9 cellular contexts compared by ENCODE assay signal in genomic region chr1:109632671-109633346, GRCh38. TPM values are rescaled to one million over a fixed set of nuclear protein-coding genes. Genes with fewer than 3 reads are reported as not detected.
DNase-seq lines count a peak whose midpoint lies in the region; ATAC-seq and TF ChIP-seq lines count a peak whose summit lies in the region.
"Had no signal": no experiment of that assay in that cellular context is flagged by ENCODE, and none has a peak within 500 bp of the region (broad histone marks: within the 10 kb centered on the region; RNA-seq: fewer than 3 reads in every experiment).

No MANE protein-coding gene starts in this region.

- no TSS peak for BruUV-seq in Caco-2 (replicated peaks; lab: Mats Ljungman, UMichigan)

- intact Hi-C loops in mucosa of descending colon (cut with DNase I, micrococcal nuclease): loop anchor here in 1 of 2 donors (10.0 kb wide), 1 partner anchor 88 kb away; the partner anchor contains the start of gene GNAI3
- intact Hi-C loops in Caco-2 (cut with micrococcal nuclease; ENCODE audit: unreplicated experiment): no loop called here

- peak; percentile 85 for DNase-seq in D341Med (ENCODE audit: low spot score)
- peak; percentile 70 for DNase-seq in NCI-H2081 treated with DMSO at 0.1 percent for 48 hours (lab: John Stamatoyannopoulos, UW)
- DNase-seq in amygdala (lab: John Stamatoyannopoulos, UW): peak in 37 of 56 donors; percentile 14 to 84 (median 57)
- peak; percentile 51 to 68 (median 56) for DNase-seq in mucosa of descending colon
- no peak for DNase-seq in GM20000 (ENCODE audit: low spot score)
- DNase-seq in Caco-2: no peak
- DNase-seq in stimulated activated naive CD8-positive, alpha-beta T cell treated with anti-CD3 and anti-CD28 coated beads, Interleukin-15, amount 100 ng/mL, for 72 hours: no peak
- no peak for DNase-seq in CD8-positive, alpha-beta memory T cell
- DNase-seq: MM.1S had no signal

- H3K4me3 ChIP-seq in mucosa of descending colon (no peak overlapping the region), Caco-2 (ENCODE audit: low read depth, low read length) (no peak overlapping the region)
- H3K4me3 ChIP-seq in CD8-positive, alpha-beta memory T cell (ENCODE audit: low read length): no peak overlapping the region

- peak; percentile 54 for ATAC-seq in mucosa of descending colon
- no peak for ATAC-seq in stimulated activated naive CD8-positive, alpha-beta T cell treated with anti-CD3 and anti-CD28 coated beads, Interleukin-15, amount 100 ng/mL, for 72 hours

- POLR2A ChIA-PET in Caco-2 (lab: Charles Lee): no interaction called here
- POLR2A ChIA-PET in CD8-positive, alpha-beta memory T cell (lab: Charles Lee): no interaction called here

- H3K36me3 Mint-ChIP-seq in Caco-2 (ENCODE audit: insufficient read depth, unreplicated experiment): peaks cover 4% of the 10 kb centered on the region
- H3K36me3 Mint-ChIP-seq in CD8-positive, alpha-beta memory T cell: peaks cover 3 to 40% (median 6%) of the 10 kb centered on the region in 3 donors

- peaks cover 9% of the 10 kb centered on the region for H3K4me1 Mint-ChIP-seq in Caco-2 (ENCODE audit: low read depth, unreplicated experiment)
- H3K4me1 Mint-ChIP-seq in stimulated activated naive CD8-positive, alpha-beta T cell treated with anti-CD3 and anti-CD28 coated beads, Interleukin-15, amount 100 ng/mL, for 72 hours: peaks cover 16% of the 10 kb centered on the region
- peaks cover 6 to 9% (median 7%) of the 10 kb centered on the region in 3 donors for H3K4me1 Mint-ChIP-seq in CD8-positive, alpha-beta memory T cell

- no peak overlapping the region for H3K4me3 Mint-ChIP-seq in Caco-2 (ENCODE audit: unreplicated experiment)
- no peak overlapping the region for H3K4me3 Mint-ChIP-seq in stimulated activated naive CD8-positive, alpha-beta T cell treated with anti-CD3 and anti-CD28 coated beads, Interleukin-15, amount 100 ng/mL, for 72 hours
- H3K4me3 Mint-ChIP-seq in CD8-positive, alpha-beta memory T cell: no peak overlapping the region

- no peaks in the 10 kb centered on the region for H3K27me3 ChIP-seq in Caco-2 (replicated peaks; ENCODE audit: control insufficient read depth, insufficient read depth, low read length)
- H3K27me3 ChIP-seq in CD8-positive, alpha-beta memory T cell (ENCODE audit: insufficient read depth, low read length, poor library complexity, severe bottlenecking): no peaks in the 10 kb centered on the region

- no peak overlapping the region for H3K27ac Mint-ChIP-seq in Caco-2 (ENCODE audit: unreplicated experiment)
- peak overlapping the region in 1 of 2 donors; percentile 12 for H3K27ac Mint-ChIP-seq in stimulated activated naive CD8-positive, alpha-beta T cell treated with anti-CD3 and anti-CD28 coated beads, Interleukin-15, amount 100 ng/mL, for 72 hours
- peak overlapping the region in 2 of 8 donors; percentile 46 to 80 for H3K27ac Mint-ChIP-seq in CD8-positive, alpha-beta memory T cell

- H3K9me3 Mint-ChIP-seq in Caco-2 (ENCODE audit: unreplicated experiment): no peaks in the 10 kb centered on the region
- H3K9me3 Mint-ChIP-seq in stimulated activated naive CD8-positive, alpha-beta T cell treated with anti-CD3 and anti-CD28 coated beads, Interleukin-15, amount 100 ng/mL, for 72 hours: no peaks in the 10 kb centered on the region
- H3K9me3 Mint-ChIP-seq in CD8-positive, alpha-beta memory T cell: no peaks in the 10 kb centered on the region

- TF ChIP-seq CTCF in mucosa of descending colon (IDR thresholded peaks at IDR 0.05): no peak
- no peak for TF ChIP-seq CTCF in GM20000 (IDR thresholded peaks at IDR 0.05; ENCODE audit: extremely low read depth, missing control alignments)
- no peak for TF ChIP-seq CTCF in Caco-2 (IDR thresholded peaks at IDR 0.05; ENCODE audit: insufficient read depth in 1 of 2, low read depth in 1 of 2, low read length in 1 of 2, severe bottlenecking in 1 of 2, unreplicated experiment in 1 of 2)

- CTCF ChIA-PET in Caco-2 (lab: Charles Lee): no interaction called here
- CTCF ChIA-PET in CD8-positive, alpha-beta memory T cell (lab: Charles Lee): interaction anchor here (0.6 to 6.5 kb wide), 5 partner anchors 7 to 139 kb away, joined by 3 to 27 read pairs (median 16); partner anchors contain the start of gene CYB561D1

- H3K27me3 Mint-ChIP-seq in Caco-2 (ENCODE audit: insufficient read depth, unreplicated experiment): no peaks in the 10 kb centered on the region
- no peaks in the 10 kb centered on the region for H3K27me3 Mint-ChIP-seq in stimulated activated naive CD8-positive, alpha-beta T cell treated with anti-CD3 and anti-CD28 coated beads, Interleukin-15, amount 100 ng/mL, for 72 hours
- peaks cover 0 to 6% of the 10 kb centered on the region in 2 donors for H3K27me3 Mint-ChIP-seq in CD8-positive, alpha-beta memory T cell

- H3K36me3 ChIP-seq in mucosa of descending colon (ENCODE audit: low read depth): no peaks in the 10 kb centered on the region
- no peaks in the 10 kb centered on the region for H3K36me3 ChIP-seq in Caco-2 (ENCODE audit: control insufficient read depth, insufficient read depth, low read length)
- peaks cover 24% of the 10 kb centered on the region for H3K36me3 ChIP-seq in CD8-positive, alpha-beta memory T cell (ENCODE audit: insufficient read depth, low read length)

- H3K9me3 ChIP-seq in mucosa of descending colon (no peaks in the 10 kb centered on the region), Caco-2 (no peaks in the 10 kb centered on the region)
- H3K9me3 ChIP-seq in CD8-positive, alpha-beta memory T cell (ENCODE audit: low read length): no peaks in the 10 kb centered on the region

- H3K27ac ChIP-seq in CD8-positive, alpha-beta memory T cell (ENCODE audit: low read depth, low read length): no peak overlapping the region

- H3K4me1 ChIP-seq in mucosa of descending colon (ENCODE audit: low read depth): peaks cover 13% of the 10 kb centered on the region
- H3K4me1 ChIP-seq in Caco-2: peaks cover 8% of the 10 kb centered on the region
- peaks cover 9% of the 10 kb centered on the region for H3K4me1 ChIP-seq in CD8-positive, alpha-beta memory T cell (ENCODE audit: insufficient read depth, low read length)

RNA-seq across cellular contexts. Expression of gene AMPD2, which starts 13.2 kb away (rescaled TPM):
- total RNA-seq in mucosa of descending colon (10 to 100 TPM; 35.6 to 47.4 (median 40.9) TPM), Caco-2 (2022) (40.3 and 47.8 TPM in 2 replicates)
- 10 to 100 TPM; 69.1 to 91.1 TPM for total RNA-seq in CD8-positive, alpha-beta memory T cell
- polyA plus RNA-seq in CD8-positive, alpha-beta memory T cell: 36.0 TPM

RNA-seq across cellular contexts. Expression of gene GNAT2, which starts 13.4 kb away (rescaled TPM):
- total RNA-seq in mucosa of descending colon (not detected), Caco-2 (2022) (not detected in 2 replicates)
- total RNA-seq in CD8-positive, alpha-beta memory T cell: 1 to 10 TPM in 1 of 2 experiments, under 1 TPM in 1; 0.53 to 1.5 TPM
- polyA plus RNA-seq in CD8-positive, alpha-beta memory T cell: not detected

RNA-seq across cellular contexts. Expression of gene GSTM4, which starts 23.1 kb away (rescaled TPM):
- total RNA-seq in mucosa of descending colon (10 to 100 TPM; 63.4 to 96.3 (median 74.2) TPM), Caco-2 (2022) (9.6 and 11.9 TPM in 2 replicates)
- total RNA-seq in CD8-positive, alpha-beta memory T cell: 1 to 10 TPM; 1.6 to 2.7 TPM
- 4.4 TPM for polyA plus RNA-seq in CD8-positive, alpha-beta memory T cell

RNA-seq across cellular contexts. Expression of gene GSTM2, which starts 35.0 kb away (rescaled TPM):
- total RNA-seq in mucosa of descending colon: 10 to 100 TPM; 23.8 to 87.7 (median 41.0) TPM
- total RNA-seq in Caco-2 (2022): 0.84 and 1.7 TPM in 2 replicates
- 1 to 10 TPM; 2.7 to 3.1 TPM for total RNA-seq in CD8-positive, alpha-beta memory T cell
- polyA plus RNA-seq in CD8-positive, alpha-beta memory T cell: 2.6 TPM

RNA-seq across cellular contexts. Expression of gene GSTM1, which starts 54.8 kb away (rescaled TPM):
- total RNA-seq in mucosa of descending colon: 10 to 100 TPM; 18.0 to 30.6 (median 20.0) TPM
- not detected in 2 replicates for total RNA-seq in Caco-2 (2022)
- not detected for total RNA-seq in CD8-positive, alpha-beta memory T cell
- polyA plus RNA-seq in CD8-positive, alpha-beta memory T cell: not detected

Comparison
In these comparisons a context has a peak if more than half of its experiments do, and no peak if none do; other contexts are left out.
1. DNase-seq: peak in D341Med (single experiment), NCI-H2081 treated with DMSO at 0.1 percent for 48 hours (single experiment), amygdala (37 of 56) and mucosa of descending colon (3 of 3); none in GM20000 (single experiment), Caco-2 (0 of 2), stimulated activated naive CD8-positive, alpha-beta T cell treated with anti-CD3 and anti-CD28 coated beads, Interleukin-15, amount 100 ng/mL, for 72 hours (0 of 2) and CD8-positive, alpha-beta memory T cell (0 of 5).